In genomic region chr5:14364576-14365472, GRCh38 we compare ENCODE assay signal across 8 cellular contexts.
DNase-seq lines count a peak whose midpoint lies in the region; TF ChIP-seq lines count a peak whose summit lies in the region.

No MANE protein-coding gene starts in this region.

- H3K36me3 Mint-ChIP-seq in activated CD4-positive, alpha-beta T cell treated with anti-CD3 and anti-CD28 coated beads, Interleukin-2, amount 10 ng/mL, durations not matched to agents 24 days and 14 days (ENCODE audit: low read depth), result no peaks in the 10 kb centered on the region

- no peaks in the 10 kb centered on the region for H3K27me3 Mint-ChIP-seq in activated CD4-positive, alpha-beta T cell treated with anti-CD3 and anti-CD28 coated beads, Interleukin-2, amount 10 ng/mL, durations not matched to agents 24 days and 14 days

- H3K4me3 ChIP-seq in retinal pigment epithelial cell (ENCODE audit: low read length), result no peak overlapping the region

- peak overlapping the region; percentile 68 for H3K27ac Mint-ChIP-seq in activated CD4-positive, alpha-beta T cell treated with anti-CD3 and anti-CD28 coated beads, Interleukin-2, amount 10 ng/mL, durations not matched to agents 24 days and 14 days

- no peaks in the 10 kb centered on the region for H3K9me3 Mint-ChIP-seq in activated CD4-positive, alpha-beta T cell treated with anti-CD3 and anti-CD28 coated beads, Interleukin-2, amount 10 ng/mL, durations not matched to agents 24 days and 14 days

- peak overlapping the region; percentile 56 for H3K4me3 Mint-ChIP-seq in activated CD4-positive, alpha-beta T cell treated with anti-CD3 and anti-CD28 coated beads, Interleukin-2, amount 10 ng/mL, durations not matched to agents 24 days and 14 days

- H3K4me1 Mint-ChIP-seq in activated CD4-positive, alpha-beta T cell treated with anti-CD3 and anti-CD28 coated beads, Interleukin-2, amount 10 ng/mL, durations not matched to agents 24 days and 14 days, result peaks cover 44% of the 10 kb centered on the region

- DNase-seq in activated CD4-positive, alpha-beta T cell treated with anti-CD3 and anti-CD28 coated beads, Interleukin-2, amount 10 ng/mL, durations not matched to agents 24 days and 14 days, result peak; percentile 62
- no peak for DNase-seq in activated CD4-positive, alpha-beta T cell treated with anti-CD3 and anti-CD28 coated beads, Interleukin-2, amount 50 U/mL, for 4 hours
- DNase-seq in NCI-H748 (lab: John Stamatoyannopoulos, UW; ENCODE audit: unreplicated experiment), result peak; percentile 86
- peak; percentile 56 for DNase-seq in ecto neural progenitor cell (ENCODE audit: low spot score)
- DNase-seq in retinal pigment epithelial cell (ENCODE audit: low read depth), result no peak
- no peak for DNase-seq in putamen (ENCODE audit: low spot score)
- no peak for DNase-seq in SIG-M5 treated with dmso at 0.1 percent for 504 hours (lab: John Stamatoyannopoulos, UW; ENCODE audit: unreplicated experiment)
- no peak for DNase-seq in cerebellar nuclear complex (lab: John Stamatoyannopoulos, UW)

- peak; percentile 80 for TF ChIP-seq CTCF in retinal pigment epithelial cell (conservative IDR thresholded peaks at IDR 0.05; ENCODE audit: low read depth, low read length)

- intact Hi-C loops in activated CD4-positive, alpha-beta T cell treated with anti-CD3 and anti-CD28 coated beads, Interleukin-2, amount 10 ng/mL, durations not matched to agents 24 days and 14 days (cut with micrococcal nuclease), result loop anchor here (1.0 to 10.0 kb wide), 5 partner anchors 34 to 637 kb away; partner anchors contain the start of gene OTULINL

Comparison
In these comparisons a context has a peak if more than half of its experiments do, and no peak if none do; other contexts are left out.
1. DNase-seq: peak in activated CD4-positive, alpha-beta T cell treated with anti-CD3 and anti-CD28 coated beads, Interleukin-2, amount 10 ng/mL, durations not matched to agents 24 days and 14 days (single experiment), NCI-H748 (single experiment) and ecto neural progenitor cell (single experiment); none in activated CD4-positive, alpha-beta T cell treated with anti-CD3 and anti-CD28 coated beads, Interleukin-2, amount 50 U/mL, for 4 hours (0 of 2), retinal pigment epithelial cell (single experiment), putamen (single experiment), SIG-M5 treated with dmso at 0.1 percent for 504 hours (single experiment) and cerebellar nuclear complex (0 of 2).